ENCODE assay signal across 19 cellular contexts in genomic region chr2:143732076-143732475, GRCh38.
DNase-seq lines count a peak whose midpoint lies in the region; ATAC-seq, FAIRE-seq and TF ChIP-seq lines count a peak whose summit lies in the region.
"Had no signal": no experiment of that assay in that cellular context is flagged by ENCODE, and none has a peak within 500 bp of the region (broad histone marks: within the 10 kb centered on the region; RNA-seq: fewer than 3 reads in every experiment).

No MANE protein-coding gene starts in this region.

- H3K9me3 Mint-ChIP-seq in effector memory CD8-positive, alpha-beta T cell: no peaks in the 10 kb centered on the region
- H3K9me3 Mint-ChIP-seq: activated naive CD4-positive, alpha-beta T cell treated with anti-CD3 and anti-CD28 coated beads, Interleukin-2, amount 50 U/mL, for 24 hours; endodermal cell had no signal

- peaks cover 20 to 37% of the 10 kb centered on the region in 2 donors for H3K4me1 Mint-ChIP-seq in effector memory CD8-positive, alpha-beta T cell (ENCODE audit: low read depth in 2 of 2)

- FAIRE-seq in H54 (lab: Jason Lieb, UNC): peak; percentile 58
- FAIRE-seq: frontal cortex, HTR-8/SVneo, TTC549 had no signal

- no peaks in the 10 kb centered on the region for H3K27me3 Mint-ChIP-seq in effector memory CD8-positive, alpha-beta T cell
- H3K27me3 Mint-ChIP-seq: activated naive CD4-positive, alpha-beta T cell treated with anti-CD3 and anti-CD28 coated beads, Interleukin-2, amount 50 U/mL, for 24 hours had no signal

- no peak for TF ChIP-seq CTCF in gastroesophageal sphincter (IDR thresholded peaks at IDR 0.05)

- TF ChIP-seq POLR2A in H54 (IDR thresholded peaks at IDR 0.05; ENCODE audit: low read depth, low read length): no peak
- TF ChIP-seq POLR2A in gastroesophageal sphincter (IDR thresholded peaks at IDR 0.05): no peak

- H3K27ac Mint-ChIP-seq in effector memory CD8-positive, alpha-beta T cell: peak overlapping the region; percentile 14 to 52
- H3K27ac Mint-ChIP-seq: activated naive CD4-positive, alpha-beta T cell treated with anti-CD3 and anti-CD28 coated beads, Interleukin-2, amount 50 U/mL, for 24 hours; endodermal cell had no signal

- ATAC-seq in effector memory CD8-positive, alpha-beta T cell (replicated peaks): no peak
- no peak for ATAC-seq in GM18498 (IDR thresholded peaks at IDR 0.05; ENCODE audit: unreplicated experiment)
- ATAC-seq in gastroesophageal sphincter: no peak
- ATAC-seq in GM21619 (IDR thresholded peaks at IDR 0.05; ENCODE audit: unreplicated experiment): no peak

- DNase-seq in A172 (ENCODE audit: low spot score): peak; percentile 32
- no peak for DNase-seq in H54 (ENCODE audit: insufficient read length, low spot score)
- DNase-seq in RPMI7951 (ENCODE audit: low read depth): peak; percentile 14
- no peak for DNase-seq in effector memory CD8-positive, alpha-beta T cell
- no peak for DNase-seq in NCI-H146 (lab: John Stamatoyannopoulos, UW)
- DNase-seq: activated CD4-positive, alpha-beta T cell treated with anti-CD3 and anti-CD28 coated beads, Interleukin-2, amount 50 U/mL, for 1 hour; activated T-cell treated with anti-CD3 and anti-CD28 coated beads for 4 hours; endodermal cell; MG63; NCI-H2029 treated with DMSO at 0.1 percent for 48 hours; stimulated activated CD4-positive, alpha-beta T cell treated with anti-CD3 and anti-CD28 coated beads, Interleukin-4, amount 100 ng/mL, for 1 hour had no signal

- H3K27me3 ChIP-seq in gastroesophageal sphincter: no peaks in the 10 kb centered on the region
- H3K27me3 ChIP-seq: MG63 had no signal

- no peak overlapping the region for H3K4me3 ChIP-seq in gastroesophageal sphincter
- H3K4me3 ChIP-seq: MG63 had no signal

- peaks cover 21% of the 10 kb centered on the region for H3K36me3 Mint-ChIP-seq in effector memory CD8-positive, alpha-beta T cell (ENCODE audit: insufficient read depth)

- TF ChIP-seq EP300 in gastroesophageal sphincter (IDR thresholded peaks at IDR 0.05): no peak

- no peak overlapping the region for H3K27ac ChIP-seq in gastroesophageal sphincter
- H3K27ac ChIP-seq: parathyroid adenoma had no signal

- no peak overlapping the region for H3K4me3 Mint-ChIP-seq in effector memory CD8-positive, alpha-beta T cell
- H3K4me3 Mint-ChIP-seq: activated naive CD4-positive, alpha-beta T cell treated with anti-CD3 and anti-CD28 coated beads, Interleukin-2, amount 50 U/mL, for 24 hours; endodermal cell had no signal

- no peaks in the 10 kb centered on the region for H3K9me3 ChIP-seq in gastroesophageal sphincter
- H3K9me3 ChIP-seq: MG63 had no signal

- no peaks in the 10 kb centered on the region for H3K4me1 ChIP-seq in gastroesophageal sphincter
- H3K4me1 ChIP-seq: parathyroid adenoma had no signal

- H3K36me3 ChIP-seq in gastroesophageal sphincter: no peaks in the 10 kb centered on the region
- H3K36me3 ChIP-seq: MG63 had no signal

Comparison
In these comparisons a context has a peak if more than half of its experiments do, and no peak if none do; other contexts are left out.
1. DNase-seq: peak in A172 (single experiment) and RPMI7951 (single experiment); none in H54 (single experiment), effector memory CD8-positive, alpha-beta T cell (0 of 3) and NCI-H146 (single experiment).